1 cellular context compared by ENCODE assay signal in genomic region chr1:30738040-30738441, GRCh38.
TF ChIP-seq lines count a peak whose summit lies in the region.

No MANE protein-coding gene starts in this region.

TF ChIP-seq in K562, 482 proteins besides CTCF, POLR2A, EP300 and RAD21 (continued from another document and continues in another):
- TF ChIP-seq ARID3B (CRISPR knock-in tag; IDR thresholded peaks at IDR 0.05; ENCODE audit: borderline replicate concordance) = no peak
- no peak for TF ChIP-seq IRF2 (CRISPR knock-in tag; IDR thresholded peaks at IDR 0.05)
- TF ChIP-seq CEBPG (CRISPR knock-in tag; IDR thresholded peaks at IDR 0.05) = peak; percentile 77
- TF ChIP-seq CEBPG (tag; conservative IDR thresholded peaks at IDR 0.05 in 1 of 2, IDR thresholded peaks at IDR 0.05 in 1 of 2) = peak in 1 of 2 experiments; percentile 83; a peak in 2 of 4 replicates
- peak; percentile 36; the same call in 1 of the 2 replicates for TF ChIP-seq ARID1B (IDR thresholded peaks at IDR 0.05)
- no peak for TF ChIP-seq MLX (CRISPR knock-in tag; conservative IDR thresholded peaks at IDR 0.05)
- 0 out of 4 replicates have a peak, but pooled peaks of 1 of the 2 experiments have one; percentile 18 for TF ChIP-seq KDM4B (IDR thresholded peaks at IDR 0.05; ENCODE audit: borderline replicate concordance in 2 of 2, low read depth in 1 of 2)
- TF ChIP-seq NKRF (IDR thresholded peaks at IDR 0.05; ENCODE audit: borderline replicate concordance) = no peak
- 0 out of 2 replicates have a peak, but pooled peaks have one; percentile 33 for TF ChIP-seq RNF2 (IDR thresholded peaks at IDR 0.05)
- TF ChIP-seq ZBTB34 (CRISPR knock-in tag; IDR thresholded peaks at IDR 0.05) = no peak
- no peak for TF ChIP-seq ZNF518B (CRISPR knock-in tag; IDR thresholded peaks at IDR 0.05)
- TF ChIP-seq JUND (IDR thresholded peaks at IDR 0.05; ENCODE audit: borderline replicate concordance, low read depth, low read length) = peak; percentile 25; the same call in 1 of the 2 replicates
- TF ChIP-seq JUND (tag; IDR thresholded peaks at IDR 0.05; ENCODE audit: borderline replicate concordance, low read depth, low read length) = no peak; the same call in 2 of the 3 replicates
- no peak for TF ChIP-seq TCF15 (CRISPR knock-in tag; IDR thresholded peaks at IDR 0.05)
- no peak for TF ChIP-seq ZBTB43 (CRISPR knock-in tag; IDR thresholded peaks at IDR 0.05)
- TF ChIP-seq ZNF583 (CRISPR knock-in tag; IDR thresholded peaks at IDR 0.05) = no peak
- TF ChIP-seq ZNF77 (CRISPR knock-in tag; IDR thresholded peaks at IDR 0.05) = no peak
- no peak for TF ChIP-seq COPS2 (conservative IDR thresholded peaks at IDR 0.05)
- TF ChIP-seq SNIP1 (IDR thresholded peaks at IDR 0.05; ENCODE audit: low read depth) = no peak
- TF ChIP-seq NONO (IDR thresholded peaks at IDR 0.05; ENCODE audit: low read depth in 2 of 2, low read length in 1 of 2) = no peak
- peak; percentile 88 for TF ChIP-seq TRIM28 (IDR thresholded peaks at IDR 0.05)
- TF ChIP-seq AFF1 (IDR thresholded peaks at IDR 0.05; ENCODE audit: low read depth in 1 of 2, partially characterized antibody in 2 of 2) = no peak
- no peak for TF ChIP-seq MED1 (CRISPR knock-in tag; IDR thresholded peaks at IDR 0.05; ENCODE audit: borderline replicate concordance)
- TF ChIP-seq PURB (CRISPR knock-in tag; IDR thresholded peaks at IDR 0.05; ENCODE audit: low read depth) = no peak
- TF ChIP-seq ZBED1 (IDR thresholded peaks at IDR 0.05) = no peak
- TF ChIP-seq ARID3A (IDR thresholded peaks at IDR 0.05; ENCODE audit: borderline replicate concordance, low read depth, low read length) = no peak
- TF ChIP-seq ELK1 (CRISPR knock-in tag; IDR thresholded peaks at IDR 0.05) = no peak
- TF ChIP-seq MYC (IDR thresholded peaks at IDR 0.05; ENCODE audit: low read depth, low read length) = 0 out of 2 replicates have a peak, but pooled peaks have one; percentile 17
- no peak for TF ChIP-seq MYC (CRISPR knock-in tag; IDR thresholded peaks at IDR 0.05; ENCODE audit: borderline replicate concordance, low read depth)
- TF ChIP-seq CXXC5 (CRISPR knock-in tag; IDR thresholded peaks at IDR 0.05) = peak; percentile 55; the same call in 1 of the 2 replicates
- TF ChIP-seq SFPQ (IDR thresholded peaks at IDR 0.05; ENCODE audit: low read depth, low read length) = no peak
- TF ChIP-seq SRSF1 (IDR thresholded peaks at IDR 0.05; ENCODE audit: low read depth, low read length) = no peak
- TF ChIP-seq CBX5 (IDR thresholded peaks at IDR 0.05; ENCODE audit: borderline replicate concordance, low read depth) = 0 out of 2 replicates have a peak, but pooled peaks have one; percentile 38
- no peak for TF ChIP-seq FOXA3 (CRISPR knock-in tag; conservative IDR thresholded peaks at IDR 0.05 in 1 of 2, IDR thresholded peaks at IDR 0.05 in 1 of 2)
- TF ChIP-seq SOX6 (IDR thresholded peaks at IDR 0.05) = peak; percentile 44
- TF ChIP-seq MBD2 (IDR thresholded peaks at IDR 0.05; ENCODE audit: borderline replicate concordance, low read depth) = no peak
- no peak for TF ChIP-seq STAG1 (CRISPR knock-in tag; IDR thresholded peaks at IDR 0.05; ENCODE audit: borderline replicate concordance)
- TF ChIP-seq ZNF384 (IDR thresholded peaks at IDR 0.05; ENCODE audit: low read depth, low read length) = no peak
- TF ChIP-seq NR2C2 (CRISPR knock-in tag; IDR thresholded peaks at IDR 0.05) = 0 out of 2 replicates have a peak, but pooled peaks have one; percentile 6
- no peak for TF ChIP-seq NR2C2 (tag; IDR thresholded peaks at IDR 0.05)
